Comparison of ENCODE assay signal across 9 cellular contexts in genomic region chr2:218893349-218894167, GRCh38. TPM values are rescaled to one million over a fixed set of nuclear protein-coding genes. Genes with fewer than 3 reads are reported as not detected.
DNase-seq lines count a peak whose midpoint lies in the region; ATAC-seq, FAIRE-seq and TF ChIP-seq lines count a peak whose summit lies in the region.
"Had no signal": no experiment of that assay in that cellular context is flagged by ENCODE, and none has a peak within 500 bp of the region (broad histone marks: within the 10 kb centered on the region; RNA-seq: fewer than 3 reads in every experiment).

No MANE protein-coding gene starts in this region.

- no peak for DNase-seq in A549 (ENCODE audit: low read depth in 1 of 2, low spot score in 1 of 2)
- peak; percentile 28 for DNase-seq in H7
- DNase-seq in memory B cell (ENCODE audit: low spot score in 2 of 2), result no peak
- no peak for DNase-seq in HEK293T (ENCODE audit: extremely low spot score)
- DNase-seq in NCI-H446 treated with DMSO at 0.1 percent for 48 hours (lab: John Stamatoyannopoulos, UW), result no peak
- no peak for DNase-seq in GM12891 (ENCODE audit: insufficient read length, low spot score)

- no peaks in the 10 kb centered on the region for H3K9me3 Mint-ChIP-seq in activated naive CD4-positive, alpha-beta T cell treated with anti-CD3 and anti-CD28 coated beads, Interleukin-2, amount 50 U/mL, for 24 hours
- no peaks in the 10 kb centered on the region for H3K9me3 Mint-ChIP-seq in memory B cell

- CTCF ChIA-PET in A549 (lab: Yijun Ruan, JAX) (interaction anchor here (0.5 to 21.9 kb wide), 14 partner anchors 10 to 1413 kb away, joined by 3 to 665 read pairs (median 4); partner anchors contain the start of genes CDK5R2 and WNT10A), HEK293T (lab: Yijun Ruan, JAX) (interaction anchor here (0.6 to 2.6 kb wide), 5 partner anchors 11 to 86 kb away, joined by 3 to 15 read pairs (median 4); partner anchors contain the start of gene WNT10A)

- no peaks in the 10 kb centered on the region for H3K27me3 Mint-ChIP-seq in activated naive CD4-positive, alpha-beta T cell treated with anti-CD3 and anti-CD28 coated beads, Interleukin-2, amount 50 U/mL, for 24 hours
- H3K27me3 Mint-ChIP-seq in memory B cell, result no peaks in the 10 kb centered on the region

- TF ChIP-seq POLR2A in A549 (IDR thresholded peaks at IDR 0.05; ENCODE audit: low read length), result no peak
- no peak for TF ChIP-seq POLR2A in GM12891 (IDR thresholded peaks at IDR 0.05; ENCODE audit: low read depth, low read length)

- TF ChIP-seq CTCF in A549 (IDR thresholded peaks at IDR 0.05), result no peak

- POLR2A ChIA-PET in A549 (lab: Yijun Ruan, JAX), result no interaction called here
- POLR2A ChIA-PET in HEK293T (lab: Yijun Ruan, JAX), result interaction anchor here (0.9 kb wide), 1 partner anchor 8 kb away, joined by 3 read pairs; no protein-coding TSS in a partner anchor

- ATAC-seq in A549, result no peak
- ATAC-seq in memory B cell (ENCODE audit: low read depth), result no peak
- no peak for ATAC-seq in GM18498 (IDR thresholded peaks at IDR 0.05; ENCODE audit: unreplicated experiment)

- peaks cover 60% of the 10 kb centered on the region for H3K4me1 Mint-ChIP-seq in activated naive CD4-positive, alpha-beta T cell treated with anti-CD3 and anti-CD28 coated beads, Interleukin-2, amount 50 U/mL, for 24 hours
- peaks cover 40% of the 10 kb centered on the region for H3K4me1 Mint-ChIP-seq in memory B cell

- peaks cover 37% of the 10 kb centered on the region for H3K4me1 ChIP-seq in A549

- H3K4me3 ChIP-seq in A549, result no peak overlapping the region
- H3K4me3 ChIP-seq in H7 (ENCODE audit: insufficient read depth, low read depth, low read length), result peak overlapping the region; percentile 13; the same call in 1 of the 2 replicates
- H3K4me3 ChIP-seq: K562 had no signal

- H3K4me2 ChIP-seq in A549, result peak overlapping the region; percentile 94

- peak overlapping the region; percentile 77 for H3K4me3 Mint-ChIP-seq in activated naive CD4-positive, alpha-beta T cell treated with anti-CD3 and anti-CD28 coated beads, Interleukin-2, amount 50 U/mL, for 24 hours
- H3K4me3 Mint-ChIP-seq in memory B cell, result peak overlapping the region; percentile 69

- TF ChIP-seq EP300 in A549 (IDR thresholded peaks at IDR 0.05), result no peak

- H3K27me3 ChIP-seq in H7 (ENCODE audit: control insufficient read depth, insufficient read depth, low read length), result peaks cover 93% of the 10 kb centered on the region

- WGBS in A549 (ENCODE audit: missing lambda C conversion rate), result 87% methylated on average over 7 of the region's 10 CpGs

- no peak for TF ChIP-seq RAD21 in A549 (conservative IDR thresholded peaks at IDR 0.05 in 1 of 2, IDR thresholded peaks at IDR 0.05 in 1 of 2)

- no peaks in the 10 kb centered on the region for H3K9me3 ChIP-seq in A549

- no peaks in the 10 kb centered on the region for H3K36me3 Mint-ChIP-seq in activated naive CD4-positive, alpha-beta T cell treated with anti-CD3 and anti-CD28 coated beads, Interleukin-2, amount 50 U/mL, for 24 hours
- H3K36me3 Mint-ChIP-seq in memory B cell, result peaks cover 2% of the 10 kb centered on the region

- no peak for FAIRE-seq in A549 (lab: Jason Lieb, UNC)
- no peak for FAIRE-seq in GM12891 (lab: Jason Lieb, UNC)
- FAIRE-seq: K562 had no signal

- H3K27ac Mint-ChIP-seq in activated naive CD4-positive, alpha-beta T cell treated with anti-CD3 and anti-CD28 coated beads, Interleukin-2, amount 50 U/mL, for 24 hours, result peak overlapping the region; percentile 76
- H3K27ac Mint-ChIP-seq in memory B cell, result peak overlapping the region; percentile 99

- peak overlapping the region in 1 of 2 experiments; percentile 81; a peak in 2 of 6 replicates for H3K27ac ChIP-seq in A549

- no peaks in the 10 kb centered on the region for H3K36me3 ChIP-seq in H7 (replicated peaks; ENCODE audit: control insufficient read depth, insufficient read depth, low read length)

TF ChIP-seq in A549, 52 proteins besides CTCF, POLR2A, EP300 and RAD21 (continues in another document):
- TF ChIP-seq RFX5 (IDR thresholded peaks at IDR 0.05), result no peak
- TF ChIP-seq JUNB (IDR thresholded peaks at IDR 0.05), result no peak
- no peak for TF ChIP-seq HMGXB4 (CRISPR knock-in tag; IDR thresholded peaks at IDR 0.05; ENCODE audit: borderline replicate concordance)
- no peak for TF ChIP-seq MYC (IDR thresholded peaks at IDR 0.05; ENCODE audit: borderline replicate concordance, low read length)
- no peak for TF ChIP-seq HEYL (CRISPR knock-in tag; IDR thresholded peaks at IDR 0.05)

TF ChIP-seq in HEK293T, 16 proteins besides CTCF, POLR2A, EP300 and RAD21:
- TF ChIP-seq LEF1 (IDR thresholded peaks at IDR 0.05; ENCODE audit: borderline replicate concordance) (no peak), ARNT (IDR thresholded peaks at IDR 0.05) (no peak), SUZ12 (IDR thresholded peaks at IDR 0.05) (no peak), ZNF384 (IDR thresholded peaks at IDR 0.05) (no peak), BHLHE40 (IDR thresholded peaks at IDR 0.05; ENCODE audit: borderline replicate concordance) (no peak)

TF ChIP-seq in GM12891, 5 proteins besides CTCF, POLR2A, EP300 and RAD21:
- TF ChIP-seq SPI1 (IDR thresholded peaks at IDR 0.05; ENCODE audit: low read depth, low read length) (no peak), PAX5 (IDR thresholded peaks at IDR 0.05; ENCODE audit: insufficient read depth, low read length, severe bottlenecking) (no peak), TAF1 (IDR thresholded peaks at IDR 0.05; ENCODE audit: low read depth, low read length) (no peak), POU2F2 (IDR thresholded peaks at IDR 0.05; ENCODE audit: low read depth, low read length) (no peak), POLR2AphosphoS5 (IDR thresholded peaks at IDR 0.05; ENCODE audit: low read depth, low read length) (no peak)

RNA-seq across cellular contexts. Expression of gene WNT10A, which starts 12.9 kb away (rescaled TPM):
- polyA plus RNA-seq in A549 (2011; rRNA removed) (not detected in 2 replicates), A549 (2017; fragmentation: RNase III; extraction: RNeasy Plus Mini Kit Qiagen cat#74134 plus additional on column Dnase treatment) (0.04 TPM in 2 of 3 replicates, not detected in the other)
- polyA plus RNA-seq in A549 (2012; cell fraction: cytosol; rRNA removed), result 0.01 and 0.03 TPM in 2 replicates
- polyA plus RNA-seq in A549 (2012; cell fraction: nucleus; rRNA removed), result 0.02 and 0.04 TPM in 2 replicates
- not detected in 2 replicates for polyA minus RNA-seq in A549 (2011; rRNA and poly(A)+ RNA removed)
- total RNA-seq in H7 (2014; rRNA removed; shearing (Covaris generic)), result 0.33 TPM in 1 of 2 replicates, not detected in the other
- 34.4 TPM for polyA plus RNA-seq in GM12891 (2012; ENCODE audit: low read depth, missing spikeins)
- total RNA-seq: K562 had no signal
- polyA plus RNA-seq: K562 had no signal

RNA-seq across cellular contexts. Expression of gene WNT6, which starts 34.0 kb away (rescaled TPM):
- polyA plus RNA-seq in A549 (2011; rRNA removed) (0.05 and 0.06 TPM in 2 replicates), A549 (2017; fragmentation: RNase III; extraction: RNeasy Plus Mini Kit Qiagen cat#74134 plus additional on column Dnase treatment) (0.08 to 0.28 TPM (median 0.10 TPM) in 3 replicates)
- 0.15 and 0.44 TPM in 2 replicates for polyA plus RNA-seq in A549 (2012; cell fraction: cytosol; rRNA removed)
- polyA plus RNA-seq in A549 (2012; cell fraction: nucleus; rRNA removed), result 0.05 and 0.40 TPM in 2 replicates
- polyA minus RNA-seq in A549 (2011; rRNA and poly(A)+ RNA removed), result not detected in 2 replicates
- total RNA-seq in H7 (2014; rRNA removed; shearing (Covaris generic)), result not detected in 2 replicates
- polyA plus RNA-seq in GM12891 (2012; ENCODE audit: low read depth, missing spikeins), result not detected
- total RNA-seq: K562 had no signal
- polyA plus RNA-seq: K562 had no signal
